ENCODE assay signal across 30 cellular contexts in genomic region chr7:129094501-129094900, GRCh38.
"Had no signal": no experiment of that assay in that cellular context is flagged by ENCODE, and none has a peak within 500 bp of the region (broad histone marks: within the 10 kb centered on the region; RNA-seq: fewer than 3 reads in every experiment).

No MANE protein-coding gene starts in this region.

- H3K4me1 ChIP-seq: foreskin keratinocyte, neural progenitor cell, parathyroid adenoma, psoas muscle, testis, uterus had no signal

- H3K9ac ChIP-seq: neural progenitor cell, parathyroid adenoma had no signal

- H3K36me3 ChIP-seq: esophagus muscularis mucosa, heart left ventricle, lower lobe of right lung, neural progenitor cell, uterus, WERI-Rb-1 had no signal

- H3K27ac ChIP-seq: esophagus muscularis mucosa, foreskin keratinocyte, heart left ventricle, lower lobe of right lung, neural progenitor cell, parathyroid adenoma, psoas muscle, testis, uterus, WERI-Rb-1 had no signal

- H3K27ac Mint-ChIP-seq: neural progenitor cell had no signal

- ATAC-seq: foreskin keratinocyte, heart left ventricle, left lobe of liver, lower lobe of right lung, psoas muscle had no signal

- H3K79me2 ChIP-seq: parathyroid adenoma had no signal

- H2AFZ ChIP-seq: neural progenitor cell, parathyroid adenoma had no signal

- H3K27me3 ChIP-seq: esophagus muscularis mucosa, heart left ventricle, neural progenitor cell, testis, uterus had no signal

- H3K4me2 ChIP-seq: neural progenitor cell, smooth muscle cell had no signal

- H3K27me3 Mint-ChIP-seq: activated CD4-positive, alpha-beta T cell treated with anti-CD3 and anti-CD28 coated beads, Interleukin-2, amount 10 ng/mL, durations not matched to agents 7 days and 5 days; activated naive CD8-positive, alpha-beta T cell; central memory CD8-positive, alpha-beta T cell; dendritic cell treated with granulocyte-macrophage colony-stimulating factor and Interleukin-4, amounts not matched to agents 40 ng/mL and 50 ng/mL, for 4 days; naive thymus-derived CD8-positive, alpha-beta T cell had no signal

- H3K4me3 ChIP-seq: esophagus muscularis mucosa, heart left ventricle, lower lobe of right lung, neural progenitor cell, psoas muscle, smooth muscle cell, testis, uterus had no signal

- H3K4me3 Mint-ChIP-seq: activated CD4-positive, alpha-beta T cell treated with anti-CD3 and anti-CD28 coated beads, Interleukin-2, amount 10 ng/mL, durations not matched to agents 7 days and 5 days; activated CD8-positive, alpha-beta memory T cell treated with anti-CD3 and anti-CD28 coated beads, Interleukin-2, amount 10 ng/mL, durations not matched to agents 7 days and 5 days; activated CD8-positive, alpha-beta T cell treated with anti-CD3 and anti-CD28 coated beads for 36 hours; activated naive CD8-positive, alpha-beta T cell; activated T-cell treated with anti-CD3 and anti-CD28 coated beads, Interleukin-2, amount 50 U/mL, for 72 hours; central memory CD8-positive, alpha-beta T cell; dendritic cell treated with granulocyte-macrophage colony-stimulating factor and Interleukin-4, amounts not matched to agents 40 ng/mL and 50 ng/mL, for 4 days; neural progenitor cell had no signal

- H3K9me3 ChIP-seq: esophagus muscularis mucosa, heart left ventricle, lower lobe of right lung, psoas muscle, testis, uterus had no signal

- H3K36me3 Mint-ChIP-seq: activated CD8-positive, alpha-beta memory T cell treated with anti-CD3 and anti-CD28 coated beads, Interleukin-2, amount 10 ng/mL, durations not matched to agents 7 days and 5 days; activated naive CD8-positive, alpha-beta T cell; naive thymus-derived CD8-positive, alpha-beta T cell; neural progenitor cell had no signal

- H3K9me3 Mint-ChIP-seq: activated CD4-positive, alpha-beta T cell treated with anti-CD3 and anti-CD28 coated beads, Interleukin-2, amount 10 ng/mL, durations not matched to agents 7 days and 5 days; activated CD8-positive, alpha-beta T cell treated with anti-CD3 and anti-CD28 coated beads for 36 hours; activated T-cell treated with anti-CD3 and anti-CD28 coated beads, Interleukin-2, amount 50 U/mL, for 72 hours; central memory CD8-positive, alpha-beta T cell; dendritic cell treated with granulocyte-macrophage colony-stimulating factor and Interleukin-4, amounts not matched to agents 40 ng/mL and 50 ng/mL, for 4 days; naive thymus-derived CD8-positive, alpha-beta T cell; neural progenitor cell had no signal

- DNase-seq: activated CD4-positive, alpha-beta T cell treated with anti-CD3 and anti-CD28 coated beads for 1 hour; activated naive CD4-positive, alpha-beta T cell treated with Interleukin-2 at 50 U/mL for 16 hours; activated T-cell treated with anti-CD3 and anti-CD28 coated beads for 4 hours; activated T-cell treated with anti-CD3 and anti-CD28 coated beads, Interleukin-2, amount 50 U/mL, for 72 hours; anterior cingulate cortex; foreskin keratinocyte; heart left ventricle; kidney glomerular epithelial cell; lower lobe of right lung; mesenchymal stem cell; occipital lobe; psoas muscle; stimulated activated naive CD8-positive, alpha-beta T cell treated with anti-CD3 and anti-CD28 coated beads, Interleukin-15, Interleukin-2, amounts not matched to agents 100 U/mL and 50 U/mL, for 24 hours; T1000; testis; trophoblast cell; uterus; WERI-Rb-1 had no signal
